In genomic region chr19:30074096-30074495, GRCh38 we compare ENCODE assay signal across 26 cellular contexts.
"Had no signal": no experiment of that assay in that cellular context is flagged by ENCODE, and none has a peak within 500 bp of the region (broad histone marks: within the 10 kb centered on the region; RNA-seq: fewer than 3 reads in every experiment).

No MANE protein-coding gene starts in this region.

- H3K4me3 ChIP-seq: ascending aorta, cardiac muscle cell, PC-9, SJSA1 had no signal

- ATAC-seq: activated CD4-positive, alpha-beta T cell treated with anti-CD3 and anti-CD28 coated beads for 36 hours; activated CD4-positive, CD25-positive, alpha-beta regulatory T cell treated with anti-CD3 and anti-CD28 coated beads, Interleukin-2, amount 50 U/mL, for 24 hours; activated CD8-positive, alpha-beta T cell treated with anti-CD3 and anti-CD28 coated beads, Interleukin-2, amount 10 ng/mL, durations not matched to agents 7 days and 5 days had no signal

- H3K9me3 ChIP-seq: ascending aorta, SJSA1, SK-N-SH had no signal

- H3K36me3 ChIP-seq: ascending aorta, cardiac muscle cell, SJSA1 had no signal

- FAIRE-seq: RCC 7860, TTC549 had no signal

- H3K4me1 ChIP-seq: ascending aorta, SJSA1 had no signal

- H3K27me3 ChIP-seq: ascending aorta, cardiac muscle cell had no signal

- H3K27ac ChIP-seq: ascending aorta, cardiac muscle cell, PC-9, RWPE1, SJSA1 had no signal

- DNase-seq: activated CD4-positive, alpha-beta T cell treated with anti-CD3 and anti-CD28 coated beads for 36 hours; activated CD4-positive, alpha-beta T cell treated with anti-CD3 and anti-CD28 coated beads, Interleukin-2, amount 10 ng/mL, durations not matched to agents 7 days and 5 days; activated CD4-positive, alpha-beta T cell treated with anti-CD3 and anti-CD28 coated beads, Interleukin-2, amount 50 U/mL, for 48 hours; activated CD8-positive, alpha-beta T cell treated with anti-CD3 and anti-CD28 coated beads, Interleukin-2, amount 10 ng/mL, durations not matched to agents 7 days and 5 days; activated gamma-delta T cell; activated naive CD4-positive, alpha-beta T cell treated with Interleukin-2 at 50 U/mL for 16 hours; activated naive CD8-positive, alpha-beta T cell treated with anti-CD3 and anti-CD28 coated beads, Interleukin-2, amount 10 ng/mL, durations not matched to agents 7 days and 5 days; activated T-cell treated with anti-CD3 and anti-CD28 coated beads, Interleukin-2, amount 50 U/mL, for 24 hours; amygdala; KG1; NCI-H1105; NCI-H1417 treated with DMSO at 0.1 percent for 48 hours; NCI-H1930; NCI-H2081 treated with DMSO at 0.1 percent for 48 hours; NCI-H345; NCI-H524 treated with DMSO at 0.1 percent for 48 hours; PC-9; SHP77; SK-N-SH had no signal
